8 cellular contexts compared by ENCODE assay signal in the genomic region with DNA sequence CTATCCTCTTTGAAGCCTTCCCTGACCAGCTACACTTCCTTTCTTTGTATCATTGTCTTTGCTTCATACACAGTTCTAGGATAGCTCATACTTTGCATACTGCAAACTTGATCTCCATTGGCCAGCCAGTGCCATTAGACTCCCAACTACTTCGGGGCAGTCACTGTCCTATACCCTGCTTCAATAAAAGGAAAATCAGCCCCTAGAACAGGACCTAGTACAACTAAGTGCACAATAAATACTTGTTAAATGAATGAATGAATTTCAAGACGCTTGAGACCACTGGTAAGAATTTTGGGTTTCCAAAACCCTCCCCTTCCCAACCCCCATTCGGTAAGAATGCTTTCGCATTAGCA. TPM values are rescaled to one million over a fixed set of nuclear protein-coding genes. Genes with fewer than 3 reads are reported as not detected.
DNase-seq lines count a peak whose midpoint lies in the region; ATAC-seq and TF ChIP-seq lines count a peak whose summit lies in the region.

No MANE protein-coding gene starts in this region.

- no peaks in the 10 kb centered on the region for H3K9me3 ChIP-seq in PC-3 (ENCODE audit: low read length)
- no peaks in the 10 kb centered on the region for H3K9me3 ChIP-seq in prostate gland

- H3K79me2 ChIP-seq in PC-3 (ENCODE audit: low read length) = peaks cover 33% of the 10 kb centered on the region

- CTCF ChIA-PET in PC-3 (lab: Charles Lee) = no interaction called here

- peaks cover 10% of the 10 kb centered on the region; the same call in 1 of the 2 replicates for H4K20me1 ChIP-seq in PC-3 (ENCODE audit: low read length)

- ATAC-seq in GM18511 (IDR thresholded peaks at IDR 0.05; ENCODE audit: unreplicated experiment) (peak; percentile 3), PC-3 (no peak), HG02798 (IDR thresholded peaks at IDR 0.05; ENCODE audit: poor library complexity, unreplicated experiment) (no peak), omental fat pad (ENCODE audit: low FRiP score) (no peak), HG02981 (IDR thresholded peaks at IDR 0.05; ENCODE audit: unreplicated experiment) (no peak)

- H3K36me3 ChIP-seq in PC-3 (ENCODE audit: low read depth, low read length) (peaks cover 5% of the 10 kb centered on the region; the same call in 1 of the 2 replicates), prostate gland (no peaks in the 10 kb centered on the region)

- peak overlapping the region; percentile 94 for H3K4me2 ChIP-seq in PC-3 (ENCODE audit: low read length)

- H2AFZ ChIP-seq in PC-3 (ENCODE audit: low read length) = peak overlapping the region; percentile 88

- TSS peak; percentile 60 for BruUV-seq in PC-3 (replicated peaks; lab: Mats Ljungman, UMichigan)

- peaks cover 21% of the 10 kb centered on the region for H3K4me1 ChIP-seq in PC-3 (ENCODE audit: insufficient read depth, low read length)
- peaks cover 12% of the 10 kb centered on the region for H3K4me1 ChIP-seq in prostate gland (replicated peaks)

- H3K27me3 ChIP-seq in PC-3 (ENCODE audit: low read length) (no peaks in the 10 kb centered on the region), prostate gland (replicated peaks; ENCODE audit: insufficient read depth) (no peaks in the 10 kb centered on the region)

- intact Hi-C loops in PC-3 (cut with micrococcal nuclease) (no loop called here), prostate gland (cut with DNase I) (no loop called here)

- POLR2A ChIA-PET in PC-3 (lab: Charles Lee; ENCODE audit: unreplicated experiment) = no interaction called here

- no peaks in the 10 kb centered on the region for H3F3A ChIP-seq in PC-3 (ENCODE audit: low read length, unreplicated experiment)

- 5% methylated on average over 4 of the region's 4 CpGs for WGBS in prostate gland

- 0 out of 2 replicates have a peak overlapping the region, but pooled peaks have one; percentile 11 for H3K27ac ChIP-seq in PC-3 (ENCODE audit: low read length)
- H3K27ac ChIP-seq in prostate gland = peak overlapping the region; percentile 72 to 83

- peak overlapping the region; percentile 82 for H3K9ac ChIP-seq in PC-3 (ENCODE audit: low read length)

- H3K9me2 ChIP-seq in PC-3 (replicated peaks; ENCODE audit: low read length) = no peaks in the 10 kb centered on the region

- H3K4me3 ChIP-seq in PC-3 (ENCODE audit: low read length) (peak overlapping the region; percentile 98), epithelial cell of proximal tubule (ENCODE audit: low read depth, low read length) (peak overlapping the region; percentile 96), prostate gland (peak overlapping the region; percentile 95 to 98)

- TF ChIP-seq CTCF in PC-3 (conservative IDR thresholded peaks at IDR 0.05; ENCODE audit: low read depth, low read length) (no peak), epithelial cell of proximal tubule (conservative IDR thresholded peaks at IDR 0.05; ENCODE audit: low read depth, low read length) (no peak), prostate gland (IDR thresholded peaks at IDR 0.05) (no peak), omental fat pad (IDR thresholded peaks at IDR 0.05) (no peak)

- TF ChIP-seq POLR2A in prostate gland (IDR thresholded peaks at IDR 0.05) = no peak

- DNase-seq in PC-3 (no peak), epithelial cell of proximal tubule (ENCODE audit: low read depth) (no peak), prostate gland (ENCODE audit: low spot score) (no peak), omental fat pad (ENCODE audit: low spot score) (no peak), D341Med (ENCODE audit: low spot score) (no peak)

RNA-seq across cellular contexts. Expression of a gene that starts 0.5 kb away (rescaled TPM):
- total RNA-seq in PC-3 (2014; rRNA removed) = 83.6 and 88.6 TPM in 2 replicates
- 34.2 and 46.6 TPM in 2 replicates for total RNA-seq in epithelial cell of proximal tubule
- total RNA-seq in prostate gland = 10 to 100 TPM; 37.4 to 51.1 TPM
- total RNA-seq in omental fat pad = 10 to 100 TPM; 16.9 to 21.3 (median 17.6) TPM

RNA-seq across cellular contexts. Expression of a gene that starts 14.1 kb away (rescaled TPM):
- total RNA-seq in PC-3 (2014; rRNA removed) = 11.9 and 15.9 TPM in 2 replicates
- total RNA-seq in epithelial cell of proximal tubule = 8.0 and 8.1 TPM in 2 replicates
- 10 to 100 TPM; 42.2 to 59.9 TPM for total RNA-seq in prostate gland
- 10 to 100 TPM in 3 of 4 donors, 1 to 10 TPM in 1; 8.0 to 21.7 (median 13.3) TPM for total RNA-seq in omental fat pad

RNA-seq across cellular contexts. Expression of a gene that starts 20.7 kb away (rescaled TPM):
- total RNA-seq in PC-3 (2014; rRNA removed) = 10.0 and 18.1 TPM in 2 replicates
- total RNA-seq in epithelial cell of proximal tubule = 1.3 and 6.2 TPM in 2 replicates
- total RNA-seq in prostate gland = 10 to 100 TPM; 16.6 to 32.5 TPM
- total RNA-seq in omental fat pad = 10 to 100 TPM; 14.7 to 28.8 (median 20.0) TPM

RNA-seq across cellular contexts. Expression of a gene that starts 40.7 kb away (rescaled TPM):
- total RNA-seq in PC-3 (2014; rRNA removed) (not detected in 2 replicates), epithelial cell of proximal tubule (0.46 and 0.51 TPM in 2 replicates), prostate gland (1 to 10 TPM in 1 of 2 donors, under 1 TPM in 1; 0.50 to 3.7 TPM), omental fat pad (under 1 TPM in 2 of 4 donors, not detected in 2; 0.09 to 0.13 TPM)

RNA-seq across cellular contexts. Expression of a gene that starts 42.5 kb away (rescaled TPM):
- total RNA-seq in PC-3 (2014; rRNA removed) (39.0 and 42.3 TPM in 2 replicates), epithelial cell of proximal tubule (0.14 and 0.69 TPM in 2 replicates), prostate gland (1 to 10 TPM; 2.2 to 6.7 TPM), omental fat pad (1 to 10 TPM in 2 of 4 donors, under 1 TPM in 2; 0.36 to 3.0 (median 1.0) TPM)
